In the genomic region with DNA sequence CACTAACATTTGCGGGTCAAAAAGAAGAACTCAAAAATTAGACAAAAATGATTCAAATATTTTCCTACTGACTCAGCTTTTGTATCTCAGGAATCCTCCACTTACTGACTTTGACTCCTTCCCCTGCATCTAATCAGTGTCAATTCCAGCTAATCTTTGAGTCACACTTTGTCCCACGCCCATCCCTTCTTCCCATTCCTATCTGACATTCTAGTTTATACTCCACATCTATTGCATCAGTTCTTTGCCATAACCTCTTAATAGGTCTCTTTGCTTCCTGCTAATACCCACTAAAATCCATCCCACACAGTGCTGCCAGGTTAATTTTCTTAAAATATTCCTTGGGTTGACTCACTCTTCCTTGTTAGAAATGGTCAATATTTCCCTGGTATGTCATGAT, we compare ENCODE assay signal across 17 cellular contexts. TPM values are rescaled to one million over a fixed set of nuclear protein-coding genes. Genes with fewer than 3 reads are reported as not detected.
A peak's percentile ranks its signal among the peaks of the same experiment; 100 is the strongest.
DNase-seq lines count a peak whose midpoint lies in the region; ATAC-seq, FAIRE-seq and TF ChIP-seq lines count a peak whose summit lies in the region.
"Had no signal": no experiment of that assay in that cellular context is flagged by ENCODE, and none has a peak within 500 bp of the region (broad histone marks: within the 10 kb centered on the region; RNA-seq: fewer than 3 reads in every experiment).

No MANE protein-coding gene starts in this region.

- no TSS peak for BruUV-seq in Calu3 (replicated peaks; lab: Mats Ljungman, UMichigan)

- FAIRE-seq in RCC 7860 (lab: Jason Lieb, UNC), result peak; percentile 89
- FAIRE-seq: GM18507 had no signal

- no peaks in the 10 kb centered on the region for H3K4me1 ChIP-seq in endodermal cell (ENCODE audit: control insufficient read depth, insufficient read depth, low read length)

- no peaks in the 10 kb centered on the region for H3K27me3 Mint-ChIP-seq in Calu3 (ENCODE audit: unreplicated experiment)
- H3K27me3 Mint-ChIP-seq in endodermal cell (ENCODE audit: insufficient read depth), result no peaks in the 10 kb centered on the region
- H3K27me3 Mint-ChIP-seq in activated T-helper 17 cell treated with anti-CD3 and anti-CD28 coated beads, Interleukin-2, amount 50 U/mL, for 72 hours, result peaks cover 15% of the 10 kb centered on the region

- H3K27ac Mint-ChIP-seq in Calu3 (ENCODE audit: unreplicated experiment) (peak overlapping the region; percentile 55), endodermal cell (no peak overlapping the region)
- no peak overlapping the region for H3K27ac Mint-ChIP-seq in activated T-helper 17 cell treated with anti-CD3 and anti-CD28 coated beads, Interleukin-2, amount 50 U/mL, for 72 hours

- TF ChIP-seq CTCF in Calu3 (IDR thresholded peaks at IDR 0.05; ENCODE audit: unreplicated experiment) (no peak), endodermal cell (conservative IDR thresholded peaks at IDR 0.05) (no peak)

- ATAC-seq in HG02938 (IDR thresholded peaks at IDR 0.05; ENCODE audit: unreplicated experiment), result no peak
- ATAC-seq in activated T-helper 17 cell treated with anti-CD3 and anti-CD28 coated beads, Interleukin-2, amount 50 U/mL, for 72 hours (replicated peaks), result no peak

- H3K4me3 Mint-ChIP-seq in Calu3 (ENCODE audit: low read depth, unreplicated experiment) (no peak overlapping the region), endodermal cell (no peak overlapping the region)
- no peak overlapping the region for H3K4me3 Mint-ChIP-seq in activated T-helper 17 cell treated with anti-CD3 and anti-CD28 coated beads, Interleukin-2, amount 50 U/mL, for 72 hours

- DNase-seq in Calu3, result no peak
- DNase-seq in RCC 7860 (ENCODE audit: low spot score), result peak; percentile 92
- no peak for DNase-seq in endodermal cell
- peak; percentile 85 for DNase-seq in non-pigmented ciliary epithelial cell (ENCODE audit: low read depth)
- no peak for DNase-seq in RPMI8226
- DNase-seq in NCI-H748 (lab: John Stamatoyannopoulos, UW; ENCODE audit: unreplicated experiment), result no peak
- DNase-seq: activated CD4-positive, alpha-beta T cell treated with anti-CD3 and anti-CD28 coated beads for 4 hours; DMS153; effector CD4-positive, alpha-beta T cell; islet precursor cell; NCI-H2227 treated with DMSO at 0.1 percent for 48 hours; Right ventricle myocardium superior; substantia nigra had no signal

- no peak overlapping the region for H3K9ac ChIP-seq in endodermal cell (ENCODE audit: extremely low read depth, low read length, poor library complexity, severe bottlenecking)

- H3K4me3 ChIP-seq in endodermal cell (ENCODE audit: low read length), result peak overlapping the region; percentile 5

- CTCF ChIA-PET in Calu3 (lab: Charles Lee), result no interaction called here

- H3K27me3 ChIP-seq in endodermal cell (ENCODE audit: control insufficient read depth, insufficient read depth, low read length, poor library complexity, severe bottlenecking), result no peaks in the 10 kb centered on the region

- H3K9me3 Mint-ChIP-seq in Calu3 (ENCODE audit: low read depth, unreplicated experiment) (peaks cover 10% of the 10 kb centered on the region), endodermal cell (peaks cover 33% of the 10 kb centered on the region)
- H3K9me3 Mint-ChIP-seq in activated T-helper 17 cell treated with anti-CD3 and anti-CD28 coated beads, Interleukin-2, amount 50 U/mL, for 72 hours, result no peaks in the 10 kb centered on the region

- peaks cover 28% of the 10 kb centered on the region for H3K9me3 ChIP-seq in endodermal cell (ENCODE audit: control insufficient read depth, low read length)
- H3K9me3 ChIP-seq: neutrophil had no signal

- WGBS in endodermal cell (ENCODE audit: insufficient coverage in 1 of 2, insufficient read length in 1 of 2), 2 experiments, result 84 to 88% methylated on average over 2 of the region's 2 CpGs

- H3K4me1 Mint-ChIP-seq in Calu3 (ENCODE audit: low read depth, unreplicated experiment), result peaks cover 24% of the 10 kb centered on the region
- peaks cover 4% of the 10 kb centered on the region for H3K4me1 Mint-ChIP-seq in endodermal cell
- H3K4me1 Mint-ChIP-seq in activated T-helper 17 cell treated with anti-CD3 and anti-CD28 coated beads, Interleukin-2, amount 50 U/mL, for 72 hours, result no peaks in the 10 kb centered on the region

- no peaks in the 10 kb centered on the region for H3K36me3 Mint-ChIP-seq in Calu3 (ENCODE audit: insufficient read depth, unreplicated experiment)
- peaks cover 5% of the 10 kb centered on the region for H3K36me3 Mint-ChIP-seq in endodermal cell (ENCODE audit: low read depth)
- no peaks in the 10 kb centered on the region for H3K36me3 Mint-ChIP-seq in activated T-helper 17 cell treated with anti-CD3 and anti-CD28 coated beads, Interleukin-2, amount 50 U/mL, for 72 hours (ENCODE audit: low read depth)

- no peak overlapping the region for H3K27ac ChIP-seq in endodermal cell (ENCODE audit: low read depth, low read length)
- H3K27ac ChIP-seq: neutrophil had no signal

- intact Hi-C loops in Calu3 (cut with micrococcal nuclease; ENCODE audit: unreplicated experiment), result no loop called here

- peaks cover 3% of the 10 kb centered on the region for H3K36me3 ChIP-seq in endodermal cell (ENCODE audit: control insufficient read depth, insufficient read depth, low read length)
- H3K36me3 ChIP-seq: neutrophil had no signal

RNA-seq across cellular contexts. Expression of a gene that starts 19.1 kb away (rescaled TPM):
- total RNA-seq in Calu3 (2022) (11.7 and 13.7 TPM in 2 replicates), endodermal cell (1 to 10 TPM; 9.3 to 9.5 TPM)
- polyA plus RNA-seq in endodermal cell (2013, experiment 1 of 2), result 19.8 TPM
- 19.5 TPM for polyA plus RNA-seq in endodermal cell (2013, experiment 2 of 2)
- 1 to 10 TPM; 2.8 to 3.8 TPM for total RNA-seq in activated T-helper 17 cell treated with anti-CD3 and anti-CD28 coated beads, Interleukin-2, amount 50 U/mL, for 72 hours

Comparison
In these comparisons a context has a peak if more than half of its experiments do, and no peak if none do; other contexts are left out.
1. DNase-seq: peak in RCC 7860 (single experiment) and non-pigmented ciliary epithelial cell (single experiment); none in Calu3 (single experiment), endodermal cell (single experiment), RPMI8226 (single experiment) and NCI-H748 (single experiment).